ENCODE assay signal across 39 cellular contexts in genomic region chr6:104648347-104648746, GRCh38.
"Had no signal": no experiment of that assay in that cellular context is flagged by ENCODE, and none has a peak within 500 bp of the region (broad histone marks: within the 10 kb centered on the region; RNA-seq: fewer than 3 reads in every experiment).

No MANE protein-coding gene starts in this region.

- H3K36me3 Mint-ChIP-seq: activated naive CD4-positive, alpha-beta T cell treated with anti-CD3 and anti-CD28 coated beads, Interleukin-2, amount 10 ng/mL, durations not matched to agents 7 days and 5 days; activated naive CD4-positive, alpha-beta T cell treated with anti-CD3 and anti-CD28 coated beads, Interleukin-2, amount 50 U/mL, for 24 hours; activated naive CD4-positive, alpha-beta T cell treated with anti-CD3 and anti-CD28 coated beads, Interleukin-2, amount 50 U/mL, for 72 hours; activated naive CD8-positive, alpha-beta T cell; activated naive CD8-positive, alpha-beta T cell treated with anti-CD3 and anti-CD28 coated beads for 36 hours; activated naive CD8-positive, alpha-beta T cell treated with anti-CD3 and anti-CD28 coated beads, Interleukin-2, amount 10 ng/mL, durations not matched to agents 7 days and 5 days; brain had no signal

- H3K4me1 Mint-ChIP-seq: activated naive CD4-positive, alpha-beta T cell treated with anti-CD3 and anti-CD28 coated beads, Interleukin-2, amount 10 ng/mL, durations not matched to agents 7 days and 5 days; activated naive CD4-positive, alpha-beta T cell treated with anti-CD3 and anti-CD28 coated beads, Interleukin-2, amount 50 U/mL, for 24 hours; activated naive CD8-positive, alpha-beta T cell treated with anti-CD3 and anti-CD28 coated beads for 36 hours; activated naive CD8-positive, alpha-beta T cell treated with anti-CD3 and anti-CD28 coated beads, Interleukin-2, amount 10 ng/mL, durations not matched to agents 7 days and 5 days; activated naive CD8-positive, alpha-beta T cell treated with anti-CD3 and anti-CD28 coated beads, Interleukin-2, amount 50 U/mL, for 24 hours; activated T-helper 17 cell treated with anti-CD3 and anti-CD28 coated beads, Interleukin-2, amount 50 U/mL, for 72 hours; brain; central memory CD8-positive, alpha-beta T cell had no signal

- ATAC-seq: activated naive CD4-positive, alpha-beta T cell treated with anti-CD3 and anti-CD28 coated beads, Interleukin-2, amount 50 U/mL, for 72 hours; activated naive CD8-positive, alpha-beta T cell treated with anti-CD3 and anti-CD28 coated beads, Interleukin-2, amount 50 U/mL, for 24 hours; activated T-cell treated with anti-CD3 and anti-CD28 coated beads, Interleukin-2, amount 50 U/mL, for 4 hours; activated T-cell treated with anti-CD3 and anti-CD28 coated beads, Interleukin-2, amount 50 U/mL, for 72 hours; activated T-helper 17 cell treated with anti-CD3 and anti-CD28 coated beads, Interleukin-2, amount 50 U/mL, for 72 hours; body of pancreas had no signal

- DNase-seq: activated effector memory CD4-positive, alpha-beta T cell treated with anti-CD3 and anti-CD28 coated beads, Interleukin-2, amount 50 U/mL, for 16 hours; activated effector memory CD4-positive, alpha-beta T cell treated with Interleukin-2 at 50 U/mL for 16 hours; activated gamma-delta T cell; activated gamma-delta T cell treated with Interleukin-2 at 50 U/mL for 16 hours; activated naive CD4-positive, alpha-beta T cell; activated naive CD4-positive, alpha-beta T cell treated with anti-CD3 and anti-CD28 coated beads for 36 hours; activated naive CD4-positive, alpha-beta T cell treated with anti-CD3 and anti-CD28 coated beads, Interleukin-2, amount 10 ng/mL, durations not matched to agents 7 days and 5 days; activated naive CD4-positive, alpha-beta T cell treated with anti-CD3 and anti-CD28 coated beads, Interleukin-2, amount 50 U/mL, for 16 hours; activated naive CD4-positive, alpha-beta T cell treated with Interleukin-2 at 50 U/mL for 16 hours; activated naive CD8-positive, alpha-beta T cell treated with anti-CD3 and anti-CD28 coated beads for 36 hours; activated naive CD8-positive, alpha-beta T cell treated with anti-CD3 and anti-CD28 coated beads, Interleukin-2, amount 10 ng/mL, durations not matched to agents 7 days and 5 days; activated naive CD8-positive, alpha-beta T cell treated with anti-CD3 and anti-CD28 coated beads, Interleukin-2, amount 50 U/mL, for 24 hours; activated T-cell treated with anti-CD3 and anti-CD28 coated beads for 4 hours; activated T-cell treated with anti-CD3 and anti-CD28 coated beads, Interleukin-2, amount 50 U/mL, for 1 hour; activated T-cell treated with anti-CD3 and anti-CD28 coated beads, Interleukin-2, amount 50 U/mL, for 24 hours; activated T-cell treated with anti-CD3 and anti-CD28 coated beads, Interleukin-2, amount 50 U/mL, for 4 hours; activated T-cell treated with anti-CD3 and anti-CD28 coated beads, Interleukin-2, amount 50 U/mL, for 48 hours; activated T-cell treated with anti-CD3 and anti-CD28 coated beads, Interleukin-2, amount 50 U/mL, for 72 hours; adrenal gland; amniotic stem cell; amygdala; anterior cingulate cortex; aorta; body of pancreas; brain microvascular endothelial cell; caudate nucleus; central memory CD4-positive, alpha-beta T cell; cerebellar nuclear complex had no signal

- H3K9me3 Mint-ChIP-seq: activated naive CD4-positive, alpha-beta T cell treated with anti-CD3 and anti-CD28 coated beads for 36 hours; activated naive CD4-positive, alpha-beta T cell treated with anti-CD3 and anti-CD28 coated beads, Interleukin-2, amount 10 ng/mL, durations not matched to agents 7 days and 5 days; activated naive CD4-positive, alpha-beta T cell treated with anti-CD3 and anti-CD28 coated beads, Interleukin-2, amount 50 U/mL, for 24 hours; activated naive CD4-positive, alpha-beta T cell treated with anti-CD3 and anti-CD28 coated beads, Interleukin-2, amount 50 U/mL, for 72 hours; activated naive CD8-positive, alpha-beta T cell treated with anti-CD3 and anti-CD28 coated beads for 36 hours; activated naive CD8-positive, alpha-beta T cell treated with anti-CD3 and anti-CD28 coated beads, Interleukin-2, amount 10 ng/mL, durations not matched to agents 7 days and 5 days; activated naive CD8-positive, alpha-beta T cell treated with anti-CD3 and anti-CD28 coated beads, Interleukin-2, amount 50 U/mL, for 24 hours; activated T-cell treated with anti-CD3 and anti-CD28 coated beads, Interleukin-2, amount 50 U/mL, for 24 hours; activated T-cell treated with anti-CD3 and anti-CD28 coated beads, Interleukin-2, amount 50 U/mL, for 4 hours; activated T-cell treated with anti-CD3 and anti-CD28 coated beads, Interleukin-2, amount 50 U/mL, for 72 hours; activated T-helper 1 cell treated with anti-CD3 and anti-CD28 coated beads, Interleukin-12 subunit alpha, Interleukin-12 subunit beta, Interleukin-2, Interleukin-4 antibody, amounts not matched to agents 30 ng/mL and 10 ng/mL and 1 ng/mL, durations not matched to agents 14 hours and 24 hours and 36 hours; activated T-helper 17 cell treated with anti-CD3 and anti-CD28 coated beads, Interleukin-2, amount 50 U/mL, for 72 hours; activated T-helper 2 cell treated with anti-CD3 and anti-CD28 coated beads, Interferon-gamma antibody, Interleukin-2, Interleukin-4, amounts not matched to agents 10 μg/mL and 5 μg/mL and 100 μg/mL, durations not matched to agents 14 hours and 24 hours and 36 hours; central memory CD8-positive, alpha-beta T cell had no signal

- H3K4me3 Mint-ChIP-seq: activated naive CD4-positive, alpha-beta T cell treated with anti-CD3 and anti-CD28 coated beads for 36 hours; activated naive CD4-positive, alpha-beta T cell treated with anti-CD3 and anti-CD28 coated beads, Interleukin-2, amount 10 ng/mL, durations not matched to agents 7 days and 5 days; activated naive CD4-positive, alpha-beta T cell treated with anti-CD3 and anti-CD28 coated beads, Interleukin-2, amount 50 U/mL, for 24 hours; activated naive CD8-positive, alpha-beta T cell; activated naive CD8-positive, alpha-beta T cell treated with anti-CD3 and anti-CD28 coated beads for 36 hours; activated naive CD8-positive, alpha-beta T cell treated with anti-CD3 and anti-CD28 coated beads, Interleukin-2, amount 10 ng/mL, durations not matched to agents 7 days and 5 days; activated naive CD8-positive, alpha-beta T cell treated with anti-CD3 and anti-CD28 coated beads, Interleukin-2, amount 50 U/mL, for 24 hours; activated T-cell treated with anti-CD3 and anti-CD28 coated beads, Interleukin-2, amount 50 U/mL, for 24 hours; activated T-cell treated with anti-CD3 and anti-CD28 coated beads, Interleukin-2, amount 50 U/mL, for 4 hours; activated T-cell treated with anti-CD3 and anti-CD28 coated beads, Interleukin-2, amount 50 U/mL, for 72 hours; activated T-helper 1 cell treated with anti-CD3 and anti-CD28 coated beads, Interleukin-12 subunit alpha, Interleukin-12 subunit beta, Interleukin-2, Interleukin-4 antibody, amounts not matched to agents 30 ng/mL and 10 ng/mL and 1 ng/mL, durations not matched to agents 14 hours and 24 hours and 36 hours; activated T-helper 17 cell treated with anti-CD3 and anti-CD28 coated beads, Interleukin-2, amount 50 U/mL, for 72 hours; brain; central memory CD8-positive, alpha-beta T cell had no signal

- H3K4me3 ChIP-seq: adrenal gland, ascending aorta, body of pancreas, breast epithelium, cardiac muscle cell had no signal

- H3K27me3 Mint-ChIP-seq: activated naive CD8-positive, alpha-beta T cell treated with anti-CD3 and anti-CD28 coated beads, Interleukin-2, amount 10 ng/mL, durations not matched to agents 7 days and 5 days had no signal

- H3K27ac Mint-ChIP-seq: activated naive CD4-positive, alpha-beta T cell treated with anti-CD3 and anti-CD28 coated beads for 36 hours; activated naive CD4-positive, alpha-beta T cell treated with anti-CD3 and anti-CD28 coated beads, Interleukin-2, amount 10 ng/mL, durations not matched to agents 7 days and 5 days; activated naive CD4-positive, alpha-beta T cell treated with anti-CD3 and anti-CD28 coated beads, Interleukin-2, amount 50 U/mL, for 24 hours; activated naive CD4-positive, alpha-beta T cell treated with anti-CD3 and anti-CD28 coated beads, Interleukin-2, amount 50 U/mL, for 72 hours; activated naive CD8-positive, alpha-beta T cell; activated naive CD8-positive, alpha-beta T cell treated with anti-CD3 and anti-CD28 coated beads for 36 hours; activated naive CD8-positive, alpha-beta T cell treated with anti-CD3 and anti-CD28 coated beads, Interleukin-2, amount 10 ng/mL, durations not matched to agents 7 days and 5 days; activated naive CD8-positive, alpha-beta T cell treated with anti-CD3 and anti-CD28 coated beads, Interleukin-2, amount 50 U/mL, for 24 hours; activated T-cell treated with anti-CD3 and anti-CD28 coated beads, Interleukin-2, amount 50 U/mL, for 24 hours; activated T-cell treated with anti-CD3 and anti-CD28 coated beads, Interleukin-2, amount 50 U/mL, for 72 hours; activated T-helper 1 cell treated with anti-CD3 and anti-CD28 coated beads, Interleukin-12 subunit alpha, Interleukin-12 subunit beta, Interleukin-2, Interleukin-4 antibody, amounts not matched to agents 30 ng/mL and 10 ng/mL and 1 ng/mL, durations not matched to agents 14 hours and 24 hours and 36 hours; activated T-helper 17 cell treated with anti-CD3 and anti-CD28 coated beads, Interleukin-2, amount 50 U/mL, for 72 hours; activated T-helper 2 cell treated with anti-CD3 and anti-CD28 coated beads, Interferon-gamma antibody, Interleukin-2, Interleukin-4, amounts not matched to agents 10 μg/mL and 5 μg/mL and 100 μg/mL, durations not matched to agents 14 hours and 24 hours and 36 hours; brain had no signal
